In genomic region chr1:110155878-110156522, GRCh38 we compare ENCODE assay signal across 1 cellular context.
TF ChIP-seq lines count a peak whose summit lies in the region.

No MANE protein-coding gene starts in this region.

TF ChIP-seq in HepG2, 621 proteins besides CTCF, POLR2A, EP300 and RAD21 (continued from another document and continues in another):
- TF ChIP-seq ZNF574 (CRISPR knock-in tag; IDR thresholded peaks at IDR 0.05) (no peak), ZNF431 (CRISPR knock-in tag; IDR thresholded peaks at IDR 0.05; ENCODE audit: borderline replicate concordance, low read depth) (peak; percentile 69; the same call in 1 of the 2 replicates), MLXIP (CRISPR knock-in tag; IDR thresholded peaks at IDR 0.05; ENCODE audit: borderline replicate concordance) (no peak), RFX3 (CRISPR knock-in tag; IDR thresholded peaks at IDR 0.05) (no peak), ZNF253 (CRISPR knock-in tag; IDR thresholded peaks at IDR 0.05; ENCODE audit: borderline replicate concordance) (no peak), FOXA3 (CRISPR knock-in tag; IDR thresholded peaks at IDR 0.05) (no peak), RORA (CRISPR knock-in tag; IDR thresholded peaks at IDR 0.05) (no peak), TP53 (CRISPR knock-in tag; conservative IDR thresholded peaks at IDR 0.05) (no peak), TFE3 (CRISPR knock-in tag; IDR thresholded peaks at IDR 0.05) (peak; percentile 58; the same call in 1 of the 2 replicates), ZNF747 (CRISPR knock-in tag; IDR thresholded peaks at IDR 0.05; ENCODE audit: borderline replicate concordance) (no peak), ZNF281 (CRISPR knock-in tag; IDR thresholded peaks at IDR 0.05; ENCODE audit: borderline replicate concordance) (no peak; the same call in 1 of the 2 replicates), ZNF296 (CRISPR knock-in tag; conservative IDR thresholded peaks at IDR 0.05) (no peak), RXRA (CRISPR knock-in tag; IDR thresholded peaks at IDR 0.05) (no peak), AKNA (CRISPR knock-in tag; IDR thresholded peaks at IDR 0.05; ENCODE audit: borderline replicate concordance) (0 out of 2 replicates have a peak, but pooled peaks have one; percentile 29), MLLT10 (CRISPR knock-in tag; IDR thresholded peaks at IDR 0.05) (no peak), PLSCR1 (CRISPR knock-in tag; IDR thresholded peaks at IDR 0.05; ENCODE audit: borderline replicate concordance) (no peak), ZNF317 (CRISPR knock-in tag; IDR thresholded peaks at IDR 0.05) (0 out of 2 replicates have a peak, but pooled peaks have one; percentile 30), SRSF4 (IDR thresholded peaks at IDR 0.05; ENCODE audit: low read depth, low read length, poor library complexity, severe bottlenecking) (no peak), NONO (IDR thresholded peaks at IDR 0.05) (no peak), NONO (CRISPR knock-in tag; conservative IDR thresholded peaks at IDR 0.05) (no peak), ZNF17 (CRISPR knock-in tag; IDR thresholded peaks at IDR 0.05) (no peak), HDAC6 (IDR thresholded peaks at IDR 0.05; ENCODE audit: low read depth, low read length) (no peak), TAF1 (CRISPR knock-in tag; IDR thresholded peaks at IDR 0.05) (no peak), NCOA5 (CRISPR knock-in tag; IDR thresholded peaks at IDR 0.05) (no peak), RFX1 (IDR thresholded peaks at IDR 0.05) (no peak), MXD4 (CRISPR knock-in tag; IDR thresholded peaks at IDR 0.05) (no peak), JUND (CRISPR knock-in tag; IDR thresholded peaks at IDR 0.05) (no peak; the same call in 1 of the 2 replicates), ARID5B (CRISPR knock-in tag; IDR thresholded peaks at IDR 0.05) (peak; percentile 39; the same call in 1 of the 2 replicates), ZSCAN30 (CRISPR knock-in tag; IDR thresholded peaks at IDR 0.05) (no peak), ZNF605 (CRISPR knock-in tag; IDR thresholded peaks at IDR 0.05) (peak; percentile 36; the same call in 1 of the 2 replicates), TERF1 (CRISPR knock-in tag; IDR thresholded peaks at IDR 0.05) (no peak), POLR2AphosphoS2 (IDR thresholded peaks at IDR 0.05; ENCODE audit: low read depth, low read length) (no peak), SMARCE1 (IDR thresholded peaks at IDR 0.05; ENCODE audit: borderline replicate concordance) (no peak), MATR3 (CRISPR knock-in tag; IDR thresholded peaks at IDR 0.05) (no peak), ZNF256 (CRISPR knock-in tag; conservative IDR thresholded peaks at IDR 0.05) (no peak), ZNF7 (CRISPR knock-in tag; IDR thresholded peaks at IDR 0.05) (no peak), MYNN (CRISPR knock-in tag; IDR thresholded peaks at IDR 0.05; ENCODE audit: low read depth) (no peak), ZNF776 (CRISPR knock-in tag; IDR thresholded peaks at IDR 0.05) (no peak), SETDB1 (CRISPR knock-in tag; IDR thresholded peaks at IDR 0.05; ENCODE audit: borderline replicate concordance) (no peak), TBL1XR1 (IDR thresholded peaks at IDR 0.05; ENCODE audit: borderline replicate concordance, low read length, partially characterized antibody) (no peak)
